16 cellular contexts compared by ENCODE assay signal in genomic region chr19:33700408-33700757, GRCh38.
A peak's percentile ranks its signal among the peaks of the same experiment; 100 is the strongest.
DNase-seq lines count a peak whose midpoint lies in the region; TF ChIP-seq lines count a peak whose summit lies in the region.
"Had no signal": no experiment of that assay in that cellular context is flagged by ENCODE, and none has a peak within 500 bp of the region (broad histone marks: within the 10 kb centered on the region; RNA-seq: fewer than 3 reads in every experiment).

No MANE protein-coding gene starts in this region.

- no peaks in the 10 kb centered on the region for H3K36me3 Mint-ChIP-seq in CD14-positive monocyte
- no peaks in the 10 kb centered on the region for H3K36me3 Mint-ChIP-seq in glutamatergic neuron (ENCODE audit: unreplicated experiment)
- H3K36me3 Mint-ChIP-seq: CD8-positive, alpha-beta T cell had no signal

- peak; percentile 31 for DNase-seq in CD14-positive monocyte (ENCODE audit: low spot score)
- DNase-seq in H7: peak; percentile 18
- DNase-seq in glutamatergic neuron: no peak
- peak; percentile 41 for DNase-seq in spleen
- DNase-seq in pons (ENCODE audit: low spot score): no peak
- no peak for DNase-seq in GM23248
- DNase-seq in lower leg skin (ENCODE audit: low spot score in 2 of 2): no peak
- DNase-seq: BE2C; CD8-positive, alpha-beta T cell; COR-L47; DND-41; GDM1; HCEC 1CT had no signal

- no peak overlapping the region for H3K4me3 ChIP-seq in H7 (ENCODE audit: insufficient read depth, low read depth, low read length)
- no peak overlapping the region for H3K4me3 ChIP-seq in spleen
- no peak overlapping the region for H3K4me3 ChIP-seq in GM23248
- H3K4me3 ChIP-seq in lower leg skin (ENCODE audit: low read depth, poor library complexity, severe bottlenecking): no peak overlapping the region
- H3K4me3 ChIP-seq: A549 had no signal

- in situ Hi-C loops in GM23248 (cut with MboI): no loop called here

- H3K36me3 ChIP-seq in H7 (replicated peaks; ENCODE audit: control insufficient read depth, insufficient read depth, low read length) (no peaks in the 10 kb centered on the region), spleen (no peaks in the 10 kb centered on the region), GM23248 (ENCODE audit: low read depth) (no peaks in the 10 kb centered on the region)
- H3K36me3 ChIP-seq: BE2C had no signal

- no peak overlapping the region for H3K4me2 ChIP-seq in GM23248 (ENCODE audit: unreplicated experiment)
- H3K4me2 ChIP-seq: A549 had no signal

- H3K9me3 ChIP-seq in spleen (no peaks in the 10 kb centered on the region), GM23248 (ENCODE audit: low read depth) (no peaks in the 10 kb centered on the region)
- H3K9me3 ChIP-seq: A549, BE2C had no signal

- H4K20me1 ChIP-seq in GM23248 (ENCODE audit: insufficient read depth): no peaks in the 10 kb centered on the region

- H3K27me3 Mint-ChIP-seq in CD14-positive monocyte (ENCODE audit: low read depth in 3 of 3) (peaks cover 0 to 2% (median 0%) of the 10 kb centered on the region in 3 donors), glutamatergic neuron (ENCODE audit: unreplicated experiment) (peaks cover 20% of the 10 kb centered on the region)

- H3K9me2 ChIP-seq in GM23248 (ENCODE audit: insufficient read depth): no peaks in the 10 kb centered on the region

- H3F3A ChIP-seq in GM23248 (ENCODE audit: insufficient read depth): no peaks in the 10 kb centered on the region

- H3K27ac ChIP-seq in spleen (no peak overlapping the region), GM23248 (no peak overlapping the region)
- H3K27ac ChIP-seq: A549, C4-2B, HL-60 had no signal

- intact Hi-C loops in CD14-positive monocyte (cut with micrococcal nuclease) (no loop called here), spleen (cut with DNase I; ENCODE audit: low total_unique reads) (no loop called here), lower leg skin (cut with DNase I; ENCODE audit: low total_unique reads) (no loop called here)

- TF ChIP-seq POLR2A in spleen (IDR thresholded peaks at IDR 0.05) (no peak), lower leg skin (IDR thresholded peaks at IDR 0.05) (no peak)

- H3K27ac Mint-ChIP-seq in CD14-positive monocyte (no peak overlapping the region), glutamatergic neuron (ENCODE audit: unreplicated experiment) (peak overlapping the region; percentile 53)
- H3K27ac Mint-ChIP-seq: CD8-positive, alpha-beta T cell had no signal

- H3K27me3 ChIP-seq in H7 (ENCODE audit: control insufficient read depth, insufficient read depth, low read length): no peaks in the 10 kb centered on the region
- H3K27me3 ChIP-seq in spleen (replicated peaks in 1 of 7): peaks cover 0 to 11% (median 0%) of the 10 kb centered on the region in 7 donors
- H3K27me3 ChIP-seq in GM23248 (replicated peaks; ENCODE audit: insufficient read depth): no peaks in the 10 kb centered on the region
- H3K27me3 ChIP-seq: BE2C had no signal

- WGBS in spleen, 5 donors: 59 to 74% (median 71%) methylated on average over 5 of the region's 5 CpGs
- WGBS in GM23248 (ENCODE audit: low coverage in 1 of 2, low lambda C conversion rate in 2 of 2, missing lambda C conversion rate in 2 of 2), 2 experiments: 47 to 58% methylated on average over 5 of the region's 5 CpGs
- 61 to 70% methylated on average over 5 of the region's 5 CpGs for WGBS in lower leg skin, 2 donors

- no peak overlapping the region for H2AFZ ChIP-seq in GM23248

- no peaks in the 10 kb centered on the region for H3K9me3 Mint-ChIP-seq in CD14-positive monocyte
- peaks cover 23% of the 10 kb centered on the region for H3K9me3 Mint-ChIP-seq in glutamatergic neuron (ENCODE audit: unreplicated experiment)
- H3K9me3 Mint-ChIP-seq: CD8-positive, alpha-beta T cell had no signal

- no peaks in the 10 kb centered on the region for H3K4me1 Mint-ChIP-seq in CD14-positive monocyte
- peaks cover 42% of the 10 kb centered on the region for H3K4me1 Mint-ChIP-seq in glutamatergic neuron (ENCODE audit: low read depth, unreplicated experiment)

- H3K4me3 Mint-ChIP-seq in CD14-positive monocyte (no peak overlapping the region), glutamatergic neuron (ENCODE audit: unreplicated experiment) (no peak overlapping the region)
- H3K4me3 Mint-ChIP-seq: CD8-positive, alpha-beta T cell had no signal

- no peaks in the 10 kb centered on the region for H3K79me2 ChIP-seq in GM23248 (ENCODE audit: insufficient read depth)

- TF ChIP-seq CTCF in CD14-positive monocyte (IDR thresholded peaks at IDR 0.05) (no peak), glutamatergic neuron (IDR thresholded peaks at IDR 0.05; ENCODE audit: partially characterized antibody, unreplicated experiment) (no peak), spleen (IDR thresholded peaks at IDR 0.05 in 8 of 11, conservative IDR thresholded peaks at IDR 0.05 in 3 of 11) (no peak), lower leg skin (IDR thresholded peaks at IDR 0.05) (no peak)

- H3K9ac ChIP-seq in GM23248: no peak overlapping the region

- H3K4me1 ChIP-seq in spleen (no peaks in the 10 kb centered on the region), GM23248 (ENCODE audit: insufficient read depth) (no peaks in the 10 kb centered on the region)
- H3K4me1 ChIP-seq: A549 had no signal

Comparison
In these comparisons a context has a peak if more than half of its experiments do, and no peak if none do; other contexts are left out.
1. DNase-seq: peak in CD14-positive monocyte (single experiment), H7 (single experiment) and spleen (single experiment); none in glutamatergic neuron (single experiment), pons (single experiment), GM23248 (single experiment) and lower leg skin (0 of 2).